In genomic region chr4:82360298-82361177, GRCh38 we compare ENCODE assay signal across 8 cellular contexts. TPM values are rescaled to one million over a fixed set of nuclear protein-coding genes. Genes with fewer than 3 reads are reported as not detected.
A peak's percentile ranks its signal among the peaks of the same experiment; 100 is the strongest.
DNase-seq lines count a peak whose midpoint lies in the region; ATAC-seq and TF ChIP-seq lines count a peak whose summit lies in the region.

No MANE protein-coding gene starts in this region.

- peak; percentile 71 for TF ChIP-seq CTCF in cardiac fibroblast (IDR thresholded peaks at IDR 0.05; ENCODE audit: low read depth, low read length)
- peak; percentile 62 for TF ChIP-seq CTCF in liver (IDR thresholded peaks at IDR 0.05; ENCODE audit: low read depth, low read length, missing input control)

- peaks cover 19% of the 10 kb centered on the region for H3K36me3 Mint-ChIP-seq in activated naive CD4-positive, alpha-beta T cell treated with anti-CD3 and anti-CD28 coated beads, Interleukin-2, amount 50 U/mL, for 24 hours

- H3K9ac ChIP-seq in liver (ENCODE audit: low read depth in 1 of 2, low read length in 2 of 2) = no peak overlapping the region

- TF ChIP-seq RAD21 in liver (IDR thresholded peaks at IDR 0.05) = peak; percentile 74 to 80

- no peaks in the 10 kb centered on the region for H3K9me3 ChIP-seq in liver (ENCODE audit: control insufficient read depth in 4 of 4, low read length in 3 of 4)

- H3K27ac Mint-ChIP-seq in activated naive CD4-positive, alpha-beta T cell treated with anti-CD3 and anti-CD28 coated beads, Interleukin-2, amount 50 U/mL, for 24 hours = peak overlapping the region; percentile 72

- WGBS in liver = 91% methylated on average over 4 of the region's 4 CpGs

- no peaks in the 10 kb centered on the region for H3K27me3 ChIP-seq in liver (ENCODE audit: control insufficient read depth in 4 of 4, insufficient read depth in 4 of 4, low read length in 3 of 4)

- no peak overlapping the region for H3K27ac ChIP-seq in liver (ENCODE audit: low read depth in 1 of 2, low read length in 2 of 2)

- no peak for ATAC-seq in GM21619 (IDR thresholded peaks at IDR 0.05; ENCODE audit: unreplicated experiment)
- no peak for ATAC-seq in GM21717 (IDR thresholded peaks at IDR 0.05; ENCODE audit: unreplicated experiment)

- H3K4me1 ChIP-seq in liver (ENCODE audit: control insufficient read depth in 4 of 4, insufficient read depth in 4 of 4, low read length in 3 of 4) = peaks cover 3 to 31% (median 13%) of the 10 kb centered on the region in 4 donors

- peaks cover 92% of the 10 kb centered on the region for H3K4me1 Mint-ChIP-seq in activated naive CD4-positive, alpha-beta T cell treated with anti-CD3 and anti-CD28 coated beads, Interleukin-2, amount 50 U/mL, for 24 hours

- H3K27me3 Mint-ChIP-seq in activated naive CD4-positive, alpha-beta T cell treated with anti-CD3 and anti-CD28 coated beads, Interleukin-2, amount 50 U/mL, for 24 hours = no peaks in the 10 kb centered on the region

- H3K4me3 ChIP-seq in cardiac fibroblast (replicated peaks in 1 of 2; ENCODE audit: low read depth in 2 of 2, low read length in 2 of 2) (no peak overlapping the region), liver (ENCODE audit: low read depth in 1 of 3, low read length in 3 of 3) (no peak overlapping the region)

- H3K36me3 ChIP-seq in liver (ENCODE audit: control insufficient read depth in 4 of 4, insufficient read depth in 3 of 4, low read depth in 1 of 4, low read length in 3 of 4) = peaks cover 3 to 28% (median 20%) of the 10 kb centered on the region in 4 donors

- H3K4me3 Mint-ChIP-seq in activated naive CD4-positive, alpha-beta T cell treated with anti-CD3 and anti-CD28 coated beads, Interleukin-2, amount 50 U/mL, for 24 hours = peak overlapping the region; percentile 59

- no peak for DNase-seq in activated naive CD4-positive, alpha-beta T cell treated with anti-CD3 and anti-CD28 coated beads, Interleukin-2, amount 50 U/mL, for 16 hours
- DNase-seq in NCI-H748 (lab: John Stamatoyannopoulos, UW; ENCODE audit: unreplicated experiment) (peak; percentile 18), cardiac fibroblast (ENCODE audit: low read depth in 2 of 2) (peak; percentile 33 to 47), LoVo (ENCODE audit: low spot score) (no peak)

- H3K9me3 Mint-ChIP-seq in activated naive CD4-positive, alpha-beta T cell treated with anti-CD3 and anti-CD28 coated beads, Interleukin-2, amount 50 U/mL, for 24 hours = no peaks in the 10 kb centered on the region

TF ChIP-seq in liver, 16 proteins besides CTCF, POLR2A, EP300 and RAD21:
- no peak for TF ChIP-seq TAF1 (conservative IDR thresholded peaks at IDR 0.05)
- TF ChIP-seq SP1 (IDR thresholded peaks at IDR 0.05) = no peak
- no peak for TF ChIP-seq ZBTB33 (IDR thresholded peaks at IDR 0.05)

RNA-seq across cellular contexts. Expression of gene HNRNPD, which starts 13.3 kb away (rescaled TPM):
- 10 to 100 TPM; 39.7 to 53.9 TPM for total RNA-seq in liver
- 10 to 100 TPM; 29.9 to 52.7 TPM for polyA plus RNA-seq in liver

Comparison
In these comparisons a context has a peak if more than half of its experiments do, and no peak if none do; other contexts are left out.
1. DNase-seq: peak in NCI-H748 (single experiment) and cardiac fibroblast (2 of 2); none in activated naive CD4-positive, alpha-beta T cell treated with anti-CD3 and anti-CD28 coated beads, Interleukin-2, amount 50 U/mL, for 16 hours (single experiment) and LoVo (single experiment).